1 cellular context compared by ENCODE assay signal in genomic region chr2:67954125-67954748, GRCh38.
TF ChIP-seq lines count a peak whose summit lies in the region.

No MANE protein-coding gene starts in this region.

TF ChIP-seq in HepG2, 621 proteins besides CTCF, POLR2A, EP300 and RAD21 (continued from another document and continues in another):
- TF ChIP-seq ZFP91 (CRISPR knock-in tag; IDR thresholded peaks at IDR 0.05; ENCODE audit: borderline replicate concordance) = no peak
- TF ChIP-seq FOXO4 (CRISPR knock-in tag; conservative IDR thresholded peaks at IDR 0.05) = no peak
- no peak for TF ChIP-seq SNAPC2 (CRISPR knock-in tag; IDR thresholded peaks at IDR 0.05)
- no peak for TF ChIP-seq TBP (CRISPR knock-in tag; IDR thresholded peaks at IDR 0.05)
- no peak for TF ChIP-seq KLF15 (CRISPR knock-in tag; IDR thresholded peaks at IDR 0.05; ENCODE audit: borderline replicate concordance)
- no peak for TF ChIP-seq SRY (CRISPR knock-in tag; IDR thresholded peaks at IDR 0.05)
- TF ChIP-seq ZNF510 (CRISPR knock-in tag; IDR thresholded peaks at IDR 0.05; ENCODE audit: low read depth) = no peak
- no peak for TF ChIP-seq ZNF264 (CRISPR knock-in tag; IDR thresholded peaks at IDR 0.05)
- no peak for TF ChIP-seq FOSL1 (CRISPR knock-in tag; IDR thresholded peaks at IDR 0.05; ENCODE audit: borderline replicate concordance)
- TF ChIP-seq FOXC1 (CRISPR knock-in tag; IDR thresholded peaks at IDR 0.05; ENCODE audit: borderline replicate concordance) = no peak; the same call in 1 of the 2 replicates
- 0 out of 2 replicates have a peak, but pooled peaks have one; percentile 80 for TF ChIP-seq AKAP8 (CRISPR knock-in tag; IDR thresholded peaks at IDR 0.05)
- no peak for TF ChIP-seq CAMTA2 (CRISPR knock-in tag; IDR thresholded peaks at IDR 0.05; ENCODE audit: borderline replicate concordance)
- no peak for TF ChIP-seq AGO1 (IDR thresholded peaks at IDR 0.05; ENCODE audit: low read depth, low read length, poor library complexity, severe bottlenecking)
- 0 out of 2 replicates have a peak, but pooled peaks have one; percentile 66 for TF ChIP-seq ZNF841 (CRISPR knock-in tag; IDR thresholded peaks at IDR 0.05; ENCODE audit: borderline replicate concordance)
- TF ChIP-seq, protein P1, sequence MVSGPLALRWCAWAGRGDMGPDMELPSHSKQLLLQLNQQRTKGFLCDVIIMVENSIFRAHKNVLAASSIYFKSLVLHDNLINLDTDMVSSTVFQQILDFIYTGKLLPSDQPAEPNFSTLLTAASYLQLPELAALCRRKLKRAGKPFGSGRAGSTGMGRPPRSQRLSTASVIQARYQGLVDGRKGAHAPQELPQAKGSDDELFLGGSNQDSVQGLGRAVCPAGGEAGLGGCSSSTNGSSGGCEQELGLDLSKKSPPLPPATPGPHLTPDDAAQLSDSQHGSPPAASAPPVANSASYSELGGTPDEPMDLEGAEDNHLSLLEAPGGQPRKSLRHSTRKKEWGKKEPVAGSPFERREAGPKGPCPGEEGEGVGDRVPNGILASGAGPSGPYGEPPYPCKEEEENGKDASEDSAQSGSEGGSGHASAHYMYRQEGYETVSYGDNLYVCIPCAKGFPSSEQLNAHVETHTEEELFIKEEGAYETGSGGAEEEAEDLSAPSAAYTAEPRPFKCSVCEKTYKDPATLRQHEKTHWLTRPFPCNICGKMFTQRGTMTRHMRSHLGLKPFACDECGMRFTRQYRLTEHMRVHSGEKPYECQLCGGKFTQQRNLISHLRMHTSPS (CRISPR knock-in tag; IDR thresholded peaks at IDR 0.05; ENCODE audit: low read depth) = no peak
- TF ChIP-seq ZNF605 (CRISPR knock-in tag; IDR thresholded peaks at IDR 0.05) = peak; percentile 80
- peak; percentile 76 for TF ChIP-seq DPF2 (CRISPR knock-in tag; IDR thresholded peaks at IDR 0.05; ENCODE audit: borderline replicate concordance, low read depth)
- TF ChIP-seq NFE2L1 (CRISPR knock-in tag; IDR thresholded peaks at IDR 0.05; ENCODE audit: borderline replicate concordance) = no peak
- TF ChIP-seq TAF1 (CRISPR knock-in tag; IDR thresholded peaks at IDR 0.05) = no peak
- peak; percentile 22; the same call in 1 of the 2 replicates for TF ChIP-seq ZNF350 (CRISPR knock-in tag; IDR thresholded peaks at IDR 0.05; ENCODE audit: borderline replicate concordance, low read depth)
- TF ChIP-seq ZNF674 (CRISPR knock-in tag; IDR thresholded peaks at IDR 0.05; ENCODE audit: low read depth) = no peak
- TF ChIP-seq ZNF557 (CRISPR knock-in tag; IDR thresholded peaks at IDR 0.05) = no peak
- TF ChIP-seq ZNF253 (CRISPR knock-in tag; IDR thresholded peaks at IDR 0.05; ENCODE audit: borderline replicate concordance) = no peak
- peak; percentile 21; the same call in 1 of the 2 replicates for TF ChIP-seq ISL2 (CRISPR knock-in tag; IDR thresholded peaks at IDR 0.05)
- no peak for TF ChIP-seq ZNF451 (CRISPR knock-in tag; IDR thresholded peaks at IDR 0.05)
- no peak for TF ChIP-seq NFIB (CRISPR knock-in tag; IDR thresholded peaks at IDR 0.05; ENCODE audit: borderline replicate concordance)
- TF ChIP-seq NFYC (CRISPR knock-in tag; IDR thresholded peaks at IDR 0.05) = 0 out of 2 replicates have a peak, but pooled peaks have one; percentile 14
- TF ChIP-seq ZBTB42 (CRISPR knock-in tag; IDR thresholded peaks at IDR 0.05) = no peak
- peak; percentile 63 for TF ChIP-seq TFDP2 (CRISPR knock-in tag; IDR thresholded peaks at IDR 0.05)
- TF ChIP-seq, protein P2, sequence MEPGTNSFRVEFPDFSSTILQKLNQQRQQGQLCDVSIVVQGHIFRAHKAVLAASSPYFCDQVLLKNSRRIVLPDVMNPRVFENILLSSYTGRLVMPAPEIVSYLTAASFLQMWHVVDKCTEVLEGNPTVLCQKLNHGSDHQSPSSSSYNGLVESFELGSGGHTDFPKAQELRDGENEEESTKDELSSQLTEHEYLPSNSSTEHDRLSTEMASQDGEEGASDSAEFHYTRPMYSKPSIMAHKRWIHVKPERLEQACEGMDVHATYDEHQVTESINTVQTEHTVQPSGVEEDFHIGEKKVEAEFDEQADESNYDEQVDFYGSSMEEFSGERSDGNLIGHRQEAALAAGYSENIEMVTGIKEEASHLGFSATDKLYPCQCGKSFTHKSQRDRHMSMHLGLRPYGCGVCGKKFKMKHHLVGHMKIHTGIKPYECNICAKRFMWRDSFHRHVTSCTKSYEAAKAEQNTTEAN (CRISPR knock-in tag; conservative IDR thresholded peaks at IDR 0.05) = no peak
- TF ChIP-seq ZNF335 (CRISPR knock-in tag; IDR thresholded peaks at IDR 0.05) = no peak
- peak; percentile 82 for TF ChIP-seq MED1 (CRISPR knock-in tag; IDR thresholded peaks at IDR 0.05)
- TF ChIP-seq ZNF496 (CRISPR knock-in tag; IDR thresholded peaks at IDR 0.05; ENCODE audit: insufficient replicate concordance) = no peak
- TF ChIP-seq ZNF317 (CRISPR knock-in tag; IDR thresholded peaks at IDR 0.05) = no peak
- TF ChIP-seq TEAD3 (CRISPR knock-in tag; optimal IDR thresholded peaks at IDR 0.05; ENCODE audit: borderline replicate concordance) = peak; percentile 77
- TF ChIP-seq, protein P3, sequence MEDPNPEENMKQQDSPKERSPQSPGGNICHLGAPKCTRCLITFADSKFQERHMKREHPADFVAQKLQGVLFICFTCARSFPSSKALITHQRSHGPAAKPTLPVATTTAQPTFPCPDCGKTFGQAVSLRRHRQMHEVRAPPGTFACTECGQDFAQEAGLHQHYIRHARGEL (CRISPR knock-in tag; IDR thresholded peaks at IDR 0.05) = no peak
- TF ChIP-seq ZNF550 (CRISPR knock-in tag; IDR thresholded peaks at IDR 0.05; ENCODE audit: borderline replicate concordance) = no peak
- no peak for TF ChIP-seq ZNF749 (CRISPR knock-in tag; IDR thresholded peaks at IDR 0.05; ENCODE audit: borderline replicate concordance)
- no peak for TF ChIP-seq ZNF781 (CRISPR knock-in tag; IDR thresholded peaks at IDR 0.05; ENCODE audit: borderline replicate concordance, not compliant biosample characterization)
- TF ChIP-seq ZNF782 (CRISPR knock-in tag; IDR thresholded peaks at IDR 0.05; ENCODE audit: borderline replicate concordance) = no peak
- TF ChIP-seq ZNF337 (CRISPR knock-in tag; IDR thresholded peaks at IDR 0.05; ENCODE audit: borderline replicate concordance, low read depth) = no peak
- TF ChIP-seq, protein P4, sequence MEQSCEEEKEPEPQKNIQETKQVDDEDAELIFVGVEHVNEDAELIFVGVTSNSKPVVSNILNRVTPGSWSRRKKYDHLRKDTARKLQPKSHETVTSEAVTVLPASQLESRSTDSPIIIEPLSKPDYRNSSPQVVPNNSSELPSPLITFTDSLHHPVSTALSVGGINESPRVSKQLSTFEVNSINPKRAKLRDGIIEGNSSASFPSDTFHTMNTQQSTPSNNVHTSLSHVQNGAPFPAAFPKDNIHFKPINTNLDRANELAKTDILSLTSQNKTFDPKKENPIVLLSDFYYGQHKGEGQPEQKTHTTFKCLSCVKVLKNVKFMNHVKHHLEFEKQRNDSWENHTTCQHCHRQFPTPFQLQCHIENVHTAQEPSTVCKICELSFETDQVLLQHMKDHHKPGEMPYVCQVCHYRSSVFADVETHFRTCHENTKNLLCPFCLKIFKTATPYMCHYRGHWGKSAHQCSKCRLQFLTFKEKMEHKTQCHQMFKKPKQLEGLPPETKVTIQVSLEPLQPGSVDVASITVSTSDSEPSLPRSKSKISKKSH (CRISPR knock-in tag; IDR thresholded peaks at IDR 0.05; ENCODE audit: borderline replicate concordance) = no peak
- no peak for TF ChIP-seq TBL1XR1 (IDR thresholded peaks at IDR 0.05; ENCODE audit: borderline replicate concordance, low read length, partially characterized antibody)
- TF ChIP-seq, protein P5, sequence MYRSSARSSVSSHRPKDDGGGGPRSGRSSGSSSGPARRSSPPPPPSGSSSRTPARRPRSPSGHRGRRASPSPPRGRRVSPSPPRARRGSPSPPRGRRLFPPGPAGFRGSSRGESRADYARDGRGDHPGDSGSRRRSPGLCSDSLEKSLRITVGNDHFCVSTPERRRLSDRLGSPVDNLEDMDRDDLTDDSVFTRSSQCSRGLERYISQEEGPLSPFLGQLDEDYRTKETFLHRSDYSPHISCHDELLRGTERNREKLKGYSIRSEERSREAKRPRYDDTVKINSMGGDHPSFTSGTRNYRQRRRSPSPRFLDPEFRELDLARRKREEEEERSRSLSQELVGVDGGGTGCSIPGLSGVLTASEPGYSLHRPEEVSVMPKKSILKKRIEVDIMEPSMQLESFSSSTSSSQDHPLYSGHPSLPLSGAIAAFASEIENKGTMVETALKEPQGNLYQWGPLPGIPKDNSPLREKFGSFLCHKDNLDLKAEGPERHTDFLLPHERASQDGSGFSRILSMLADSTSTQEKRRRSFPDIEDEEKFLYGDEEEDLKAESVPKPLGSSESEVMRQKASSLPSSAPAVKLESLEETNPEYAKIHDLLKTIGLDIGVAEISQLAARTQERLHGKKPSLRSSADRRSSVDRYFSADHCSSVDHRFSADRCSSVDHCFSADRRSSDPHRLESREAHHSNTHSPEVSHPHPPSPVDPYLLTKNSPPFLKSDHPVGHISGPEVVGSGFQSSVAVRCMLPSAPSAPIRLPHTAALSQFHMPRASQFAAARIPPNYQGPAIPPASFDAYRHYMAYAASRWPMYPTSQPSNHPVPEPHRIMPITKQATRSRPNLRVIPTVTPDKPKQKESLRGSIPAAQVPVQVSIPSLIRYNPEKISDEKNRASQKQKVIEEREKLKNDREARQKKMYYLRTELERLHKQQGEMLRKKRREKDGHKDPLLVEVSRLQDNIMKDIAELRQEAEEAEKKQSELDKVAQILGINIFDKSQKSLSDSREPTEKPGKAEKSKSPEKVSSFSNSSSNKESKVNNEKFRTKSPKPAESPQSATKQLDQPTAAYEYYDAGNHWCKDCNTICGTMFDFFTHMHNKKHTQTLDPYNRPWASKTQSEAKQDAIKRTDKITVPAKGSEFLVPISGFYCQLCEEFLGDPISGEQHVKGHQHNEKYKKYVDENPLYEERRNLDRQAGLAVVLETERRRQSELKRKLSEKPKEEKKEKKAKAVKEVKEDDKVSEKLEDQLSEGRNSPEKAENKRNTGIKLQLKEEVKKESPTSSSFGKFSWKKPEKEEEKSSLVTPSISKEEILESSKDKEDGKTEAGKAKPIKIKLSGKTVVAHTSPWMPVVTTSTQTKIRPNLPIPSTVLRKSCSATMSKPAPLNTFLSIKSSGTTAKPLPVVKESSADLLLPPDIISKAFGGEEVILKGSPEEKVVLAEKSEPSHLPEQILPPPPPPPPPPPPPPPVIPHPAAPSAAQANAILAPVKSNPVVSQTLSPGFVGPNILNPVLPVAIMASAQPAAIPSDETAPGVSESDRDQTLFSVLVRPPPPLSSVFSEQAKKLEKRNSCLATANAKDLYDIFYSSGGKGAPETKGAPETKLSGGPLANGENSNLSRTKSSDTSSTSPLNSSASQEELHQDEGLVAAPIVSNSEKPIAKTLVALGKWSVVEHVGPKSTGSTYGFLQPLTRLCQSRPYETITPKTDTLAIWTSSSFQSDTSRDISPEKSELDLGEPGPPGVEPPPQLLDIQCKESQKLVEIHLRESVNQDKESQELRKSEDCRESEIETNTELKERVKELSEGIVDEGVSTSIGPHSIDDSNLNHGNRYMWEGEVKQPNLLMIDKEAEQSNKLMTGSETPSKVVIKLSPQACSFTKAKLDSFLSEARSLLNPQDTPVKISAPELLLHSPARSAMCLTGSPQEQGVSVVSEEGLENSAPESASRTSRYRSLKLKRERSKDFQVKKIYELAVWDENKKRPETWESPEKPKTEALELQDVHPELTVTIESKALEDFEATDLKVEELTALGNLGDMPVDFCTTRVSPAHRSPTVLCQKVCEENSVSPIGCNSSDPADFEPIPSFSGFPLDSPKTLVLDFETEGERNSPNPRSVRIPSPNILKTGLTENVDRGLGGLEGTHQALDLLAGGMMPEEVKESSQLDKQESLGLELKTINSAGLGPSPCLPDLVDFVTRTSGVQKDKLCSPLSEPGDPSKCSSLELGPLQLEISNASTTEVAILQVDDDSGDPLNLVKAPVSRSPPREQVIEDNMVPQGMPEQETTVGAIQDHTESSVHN (CRISPR knock-in tag; IDR thresholded peaks at IDR 0.05) = no peak
- no peak for TF ChIP-seq ZNF883 (CRISPR knock-in tag; IDR thresholded peaks at IDR 0.05; ENCODE audit: not compliant biosample characterization)
- TF ChIP-seq EHMT2 (IDR thresholded peaks at IDR 0.05; ENCODE audit: borderline replicate concordance, low read depth, low read length) = no peak
- TF ChIP-seq, protein P6, sequence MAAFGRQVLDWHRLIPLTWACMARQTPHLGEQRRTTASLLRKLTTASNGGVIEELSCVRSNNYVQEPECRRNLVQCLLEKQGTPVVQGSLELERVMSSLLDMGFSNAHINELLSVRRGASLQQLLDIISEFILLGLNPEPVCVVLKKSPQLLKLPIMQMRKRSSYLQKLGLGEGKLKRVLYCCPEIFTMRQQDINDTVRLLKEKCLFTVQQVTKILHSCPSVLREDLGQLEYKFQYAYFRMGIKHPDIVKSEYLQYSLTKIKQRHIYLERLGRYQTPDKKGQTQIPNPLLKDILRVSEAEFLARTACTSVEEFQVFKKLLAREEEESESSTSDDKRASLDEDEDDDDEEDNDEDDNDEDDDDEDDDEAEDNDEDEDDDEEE (CRISPR knock-in tag; IDR thresholded peaks at IDR 0.05) = no peak
- no peak for TF ChIP-seq LCORL (IDR thresholded peaks at IDR 0.05)
- peak; percentile 74; the same call in 1 of the 2 replicates for TF ChIP-seq LCORL (CRISPR knock-in tag; IDR thresholded peaks at IDR 0.05)
